Comparison of ENCODE assay signal across 17 cellular contexts in genomic region chrX:2507904-2508630, GRCh38.
"Had no signal": no experiment of that assay in that cellular context is flagged by ENCODE, and none has a peak within 500 bp of the region (broad histone marks: within the 10 kb centered on the region; RNA-seq: fewer than 3 reads in every experiment).

No MANE protein-coding gene starts in this region.

- H3K9me3 Mint-ChIP-seq: activated CD4-positive, alpha-beta T cell treated with anti-CD3 and anti-CD28 coated beads, Interleukin-2, amount 10 ng/mL, durations not matched to agents 7 days and 5 days; activated naive CD4-positive, alpha-beta T cell treated with anti-CD3 and anti-CD28 coated beads for 36 hours; activated naive CD8-positive, alpha-beta T cell treated with anti-CD3 and anti-CD28 coated beads, Interleukin-2, amount 50 U/mL, for 24 hours; naive B cell; stimulated activated naive CD8-positive, alpha-beta T cell treated with anti-CD3 and anti-CD28 coated beads, Interleukin-15, Interleukin-2, amounts not matched to agents 100 ng/mL and 50 ng/mL, for 24 hours had no signal

- H3K27me3 Mint-ChIP-seq: activated CD4-positive, alpha-beta T cell treated with anti-CD3 and anti-CD28 coated beads, Interleukin-2, amount 10 ng/mL, durations not matched to agents 7 days and 5 days; activated naive CD8-positive, alpha-beta T cell treated with anti-CD3 and anti-CD28 coated beads, Interleukin-2, amount 50 U/mL, for 24 hours; naive B cell had no signal

- DNase-seq: activated CD4-positive, alpha-beta T cell treated with anti-CD3 and anti-CD28 coated beads, Interleukin-2, amount 10 ng/mL, durations not matched to agents 7 days and 5 days; activated CD4-positive, CD25-positive, alpha-beta regulatory T cell; activated CD8-positive, alpha-beta memory T cell treated with anti-CD3 and anti-CD28 coated beads for 24 hours; activated naive CD4-positive, alpha-beta T cell treated with anti-CD3 and anti-CD28 coated beads for 36 hours; activated naive CD8-positive, alpha-beta T cell treated with anti-CD3 and anti-CD28 coated beads, Interleukin-2, amount 50 U/mL, for 24 hours; cortex of kidney; effector CD8-positive, alpha-beta T cell; foreskin melanocyte; left cardiac atrium; naive B cell; testis had no signal

- H3K9me3 ChIP-seq: ascending aorta, right atrium auricular region, SJSA1, testis had no signal

- H3K36me3 ChIP-seq: ascending aorta, right atrium auricular region, SJSA1 had no signal

- H2AFZ ChIP-seq: parathyroid adenoma had no signal

- H3K27ac Mint-ChIP-seq: activated naive CD4-positive, alpha-beta T cell treated with anti-CD3 and anti-CD28 coated beads for 36 hours; activated naive CD8-positive, alpha-beta T cell treated with anti-CD3 and anti-CD28 coated beads, Interleukin-2, amount 50 U/mL, for 24 hours; stimulated activated naive CD8-positive, alpha-beta T cell treated with anti-CD3 and anti-CD28 coated beads, Interleukin-15, Interleukin-2, amounts not matched to agents 100 ng/mL and 50 ng/mL, for 24 hours had no signal

- ATAC-seq: activated naive CD8-positive, alpha-beta T cell treated with anti-CD3 and anti-CD28 coated beads, Interleukin-2, amount 50 U/mL, for 24 hours; left cardiac atrium had no signal

- H3K4me1 ChIP-seq: ascending aorta, parathyroid adenoma, right atrium auricular region, SJSA1, testis had no signal

- H3K27me3 ChIP-seq: ascending aorta, right atrium auricular region, SJSA1, testis had no signal

- H3K27ac ChIP-seq: ascending aorta, parathyroid adenoma, right atrium auricular region, SJSA1, testis had no signal

- H3K4me2 ChIP-seq: smooth muscle cell had no signal

- H3K4me3 Mint-ChIP-seq: activated CD4-positive, alpha-beta T cell treated with anti-CD3 and anti-CD28 coated beads, Interleukin-2, amount 10 ng/mL, durations not matched to agents 7 days and 5 days; activated naive CD4-positive, alpha-beta T cell treated with anti-CD3 and anti-CD28 coated beads for 36 hours; activated naive CD8-positive, alpha-beta T cell treated with anti-CD3 and anti-CD28 coated beads, Interleukin-2, amount 50 U/mL, for 24 hours; stimulated activated naive CD8-positive, alpha-beta T cell treated with anti-CD3 and anti-CD28 coated beads, Interleukin-15, Interleukin-2, amounts not matched to agents 100 ng/mL and 50 ng/mL, for 24 hours had no signal

- H3K79me2 ChIP-seq: parathyroid adenoma had no signal

- H3K4me3 ChIP-seq: ascending aorta, right atrium auricular region, SJSA1, smooth muscle cell, testis had no signal

- H3K36me3 Mint-ChIP-seq: naive B cell had no signal
